1 cellular context compared by ENCODE assay signal in genomic region chr11:73313652-73314051, GRCh38.
A peak's percentile ranks its signal among the peaks of the same experiment; 100 is the strongest.
TF ChIP-seq lines count a peak whose summit lies in the region.

No MANE protein-coding gene starts in this region.

TF ChIP-seq in HepG2, 621 proteins besides CTCF, POLR2A, EP300 and RAD21:
- TF ChIP-seq GMEB2 (CRISPR knock-in tag; IDR thresholded peaks at IDR 0.05; ENCODE audit: low read depth): no peak
- peak; percentile 81 for TF ChIP-seq ZNF629 (CRISPR knock-in tag; conservative IDR thresholded peaks at IDR 0.05)
- TF ChIP-seq ZNF562 (CRISPR knock-in tag; IDR thresholded peaks at IDR 0.05; ENCODE audit: borderline replicate concordance): no peak
- no peak for TF ChIP-seq ZBTB26 (CRISPR knock-in tag; IDR thresholded peaks at IDR 0.05; ENCODE audit: borderline replicate concordance)
